17 cellular contexts compared by ENCODE assay signal in genomic region chr13:33236021-33236420, GRCh38. TPM values are rescaled to one million over a fixed set of nuclear protein-coding genes. Genes with fewer than 3 reads are reported as not detected.
A peak's percentile ranks its signal among the peaks of the same experiment; 100 is the strongest.
DNase-seq lines count a peak whose midpoint lies in the region; ATAC-seq, FAIRE-seq and TF ChIP-seq lines count a peak whose summit lies in the region.
"Had no signal": no experiment of that assay in that cellular context is flagged by ENCODE, and none has a peak within 500 bp of the region (broad histone marks: within the 10 kb centered on the region; RNA-seq: fewer than 3 reads in every experiment).

No MANE protein-coding gene starts in this region.

- TF ChIP-seq EP300 in suprapubic skin (IDR thresholded peaks at IDR 0.05), result no peak

- H3K27me3 ChIP-seq in suprapubic skin, result no peaks in the 10 kb centered on the region
- no peaks in the 10 kb centered on the region for H3K27me3 ChIP-seq in small intestine (ENCODE audit: control insufficient read depth in 2 of 2, insufficient read depth in 2 of 2, low read length in 2 of 2)

- no peak for ATAC-seq in HG03460 (IDR thresholded peaks at IDR 0.05; ENCODE audit: unreplicated experiment)
- ATAC-seq: GM12878; naive thymus-derived CD4-positive, alpha-beta T cell had no signal

- no peak for FAIRE-seq in small intestine (lab: Jason Lieb, UNC)
- FAIRE-seq: GM12878, islet of Langerhans had no signal

- H3K4me1 ChIP-seq in suprapubic skin, result peaks cover 34% of the 10 kb centered on the region
- no peaks in the 10 kb centered on the region for H3K4me1 ChIP-seq in small intestine (ENCODE audit: control insufficient read depth in 2 of 2, insufficient read depth in 1 of 2, low read depth in 1 of 2, low read length in 1 of 2)

- no peak for TF ChIP-seq POLR2A in suprapubic skin (IDR thresholded peaks at IDR 0.05)

- no peak for TF ChIP-seq CTCF in suprapubic skin (IDR thresholded peaks at IDR 0.05)

- no peaks in the 10 kb centered on the region for H3K36me3 ChIP-seq in suprapubic skin
- H3K36me3 ChIP-seq in small intestine (ENCODE audit: control insufficient read depth in 2 of 2, insufficient read depth in 2 of 2, low read length in 2 of 2), result no peaks in the 10 kb centered on the region

- H3K9me3 ChIP-seq in suprapubic skin (no peaks in the 10 kb centered on the region), small intestine (ENCODE audit: control insufficient read depth, low read depth) (peaks cover 1% of the 10 kb centered on the region)

- 77% methylated on average over 8 of the region's 8 CpGs for WGBS in suprapubic skin
- WGBS in small intestine, 3 donors, result 80 to 87% (median 87%) methylated on average over 8 of the region's 8 CpGs

- H3K4me3 ChIP-seq in suprapubic skin (no peak overlapping the region), small intestine (ENCODE audit: low read depth in 1 of 2, low read length in 2 of 2) (no peak overlapping the region)
- H3K4me3 ChIP-seq: GM12878 had no signal

- H3K27ac ChIP-seq in suprapubic skin (peak overlapping the region; percentile 66), small intestine (ENCODE audit: low read depth in 1 of 2, low read length in 1 of 2) (peak overlapping the region in 1 of 2 donors; percentile 25)

- peak; percentile 61 for DNase-seq in HS-5 (ENCODE audit: low read depth)
- peak; percentile 41 for DNase-seq in amniotic stem cell (lab: John Stamatoyannopoulos, UW)
- peak; percentile 56 for DNase-seq in glomerular visceral epithelial cell (ENCODE audit: extremely low spot score)
- no peak for DNase-seq in suprapubic skin (ENCODE audit: low spot score in 2 of 2)
- DNase-seq in small intestine, result no peak
- DNase-seq in SIG-M5 (lab: John Stamatoyannopoulos, UW), result no peak
- DNase-seq in anterior cingulate cortex (lab: John Stamatoyannopoulos, UW), result no peak
- DNase-seq: amygdala; erythroblast; Kasumi-1; naive thymus-derived CD4-positive, alpha-beta T cell; NCI-H2171 treated with DMSO at 0.1 percent for 48 hours; stimulated activated CD4-positive, alpha-beta T cell treated with anti-CD3 and anti-CD28 coated beads, Interleukin-2, amount 100 ng/mL, for 24 hours; stimulated activated naive CD4-positive, alpha-beta T cell treated with Interleukin-2 at 50 U/mL for 16 hours had no signal

RNA-seq across cellular contexts. Expression of gene STARD13, which starts 49.5 kb away (rescaled TPM):
- total RNA-seq in suprapubic skin, result 10 to 100 TPM in 3 of 4 donors, 1 to 10 TPM in 1; 7.9 to 31.4 (median 15.9) TPM
- 1 to 10 TPM; 2.2 to 7.4 (median 2.7) TPM for polyA plus RNA-seq in small intestine
- polyA plus RNA-seq: naive thymus-derived CD4-positive, alpha-beta T cell had no signal

Comparison
In these comparisons a context has a peak if more than half of its experiments do, and no peak if none do; other contexts are left out.
1. DNase-seq: peak in HS-5 (single experiment), amniotic stem cell (single experiment) and glomerular visceral epithelial cell (single experiment); none in suprapubic skin (0 of 2), small intestine (single experiment), SIG-M5 (single experiment) and anterior cingulate cortex (0 of 58).